Comparison of ENCODE assay signal across 15 cellular contexts in genomic region chr13:31327157-31327556, GRCh38.
DNase-seq lines count a peak whose midpoint lies in the region; ATAC-seq and TF ChIP-seq lines count a peak whose summit lies in the region.
"Had no signal": no experiment of that assay in that cellular context is flagged by ENCODE, and none has a peak within 500 bp of the region (broad histone marks: within the 10 kb centered on the region; RNA-seq: fewer than 3 reads in every experiment).

No MANE protein-coding gene starts in this region.

- no peak for ATAC-seq in HG03521 (IDR thresholded peaks at IDR 0.05; ENCODE audit: unreplicated experiment)
- ATAC-seq: A549, HepG2 had no signal

- H3F3A ChIP-seq in SU-DHL-6 (ENCODE audit: insufficient read depth), result peaks cover 13% of the 10 kb centered on the region

- H3K9me2 ChIP-seq in SU-DHL-6 (replicated peaks; ENCODE audit: insufficient read depth, low read length), result no peaks in the 10 kb centered on the region

- no peak overlapping the region for H3K4me2 ChIP-seq in SU-DHL-6 (ENCODE audit: low read depth, low read length, poor library complexity, severe bottlenecking)
- H3K4me2 ChIP-seq: A549, BLaER1 had no signal

- H3K79me2 ChIP-seq in SU-DHL-6 (ENCODE audit: insufficient read depth, low read length), result no peaks in the 10 kb centered on the region

- H3K27ac Mint-ChIP-seq in neural crest cell (ENCODE audit: unreplicated experiment), result peak overlapping the region; percentile 84
- H3K27ac Mint-ChIP-seq: HFFc6 had no signal

- H3K4me3 ChIP-seq in SU-DHL-6 (ENCODE audit: insufficient read depth, low read length, poor library complexity, severe bottlenecking) (no peak overlapping the region), SJCRH30 (no peak overlapping the region)
- H3K4me3 ChIP-seq: A549, BLaER1, HAP-1 had no signal

- H3K9ac ChIP-seq in SU-DHL-6 (ENCODE audit: low read length), result no peak overlapping the region
- H3K9ac ChIP-seq: BLaER1 had no signal

- H3K27me3 Mint-ChIP-seq in neural crest cell (ENCODE audit: low read depth), result no peaks in the 10 kb centered on the region
- H3K27me3 Mint-ChIP-seq: CD8-positive, alpha-beta memory T cell had no signal

- H2AFZ ChIP-seq in SU-DHL-6 (ENCODE audit: low read depth, low read length, severe bottlenecking), result no peak overlapping the region

- peaks cover 70% of the 10 kb centered on the region for H3K4me1 Mint-ChIP-seq in neural crest cell
- H3K4me1 Mint-ChIP-seq: CD8-positive, alpha-beta memory T cell had no signal

- no peaks in the 10 kb centered on the region for H3K4me1 ChIP-seq in SJCRH30
- H3K4me1 ChIP-seq: A549, BLaER1, Caco-2, HAP-1 had no signal

- peaks cover 19% of the 10 kb centered on the region for H3K36me3 Mint-ChIP-seq in neural crest cell (ENCODE audit: low read depth)

- H3K27me3 ChIP-seq in SU-DHL-6 (ENCODE audit: low read length) (no peaks in the 10 kb centered on the region), SJCRH30 (no peaks in the 10 kb centered on the region)
- H3K27me3 ChIP-seq: BLaER1 had no signal

- DNase-seq in medulla oblongata (ENCODE audit: extremely low spot score), result peak; percentile 4
- no peak for DNase-seq in neural crest cell (ENCODE audit: low read depth, low spot score)
- no peak for DNase-seq in SJCRH30
- DNase-seq in activated T-cell treated with anti-CD3 and anti-CD28 coated beads for 4 hours, result no peak
- DNase-seq: AML-193; Caco-2; CD8-positive, alpha-beta memory T cell; GF-D8; HFFc6 had no signal

- H4K20me1 ChIP-seq in SU-DHL-6 (ENCODE audit: low read depth, low read length), result no peaks in the 10 kb centered on the region
- H4K20me1 ChIP-seq: BLaER1 had no signal

- no peak for TF ChIP-seq CTCF in SU-DHL-6 (IDR thresholded peaks at IDR 0.05; ENCODE audit: insufficient read depth, low read length, poor library complexity, severe bottlenecking)
- TF ChIP-seq CTCF in neural crest cell (conservative IDR thresholded peaks at IDR 0.05), result no peak

- H3K4me3 Mint-ChIP-seq in neural crest cell, result peak overlapping the region; percentile 66
- H3K4me3 Mint-ChIP-seq: HFFc6 had no signal

- H3K9me3 ChIP-seq in SU-DHL-6 (ENCODE audit: insufficient read depth, low read length) (no peaks in the 10 kb centered on the region), SJCRH30 (replicated peaks) (no peaks in the 10 kb centered on the region)
- H3K9me3 ChIP-seq: A549, BLaER1, Caco-2, HAP-1 had no signal

- H3K36me3 ChIP-seq in SU-DHL-6 (ENCODE audit: low read length), result no peaks in the 10 kb centered on the region
- H3K36me3 ChIP-seq in SJCRH30, result no peaks in the 10 kb centered on the region
- H3K36me3 ChIP-seq: BLaER1, HAP-1 had no signal

- H3K9me3 Mint-ChIP-seq in neural crest cell, result no peaks in the 10 kb centered on the region
- H3K9me3 Mint-ChIP-seq: HFFc6 had no signal

- H3K27ac ChIP-seq in SU-DHL-6 (ENCODE audit: low read depth, low read length) (peak overlapping the region; percentile 11; the same call in 1 of the 2 replicates), SJCRH30 (no peak overlapping the region)
- H3K27ac ChIP-seq: A549, BLaER1 had no signal
